8 cellular contexts compared by ENCODE assay signal in the genomic region with DNA sequence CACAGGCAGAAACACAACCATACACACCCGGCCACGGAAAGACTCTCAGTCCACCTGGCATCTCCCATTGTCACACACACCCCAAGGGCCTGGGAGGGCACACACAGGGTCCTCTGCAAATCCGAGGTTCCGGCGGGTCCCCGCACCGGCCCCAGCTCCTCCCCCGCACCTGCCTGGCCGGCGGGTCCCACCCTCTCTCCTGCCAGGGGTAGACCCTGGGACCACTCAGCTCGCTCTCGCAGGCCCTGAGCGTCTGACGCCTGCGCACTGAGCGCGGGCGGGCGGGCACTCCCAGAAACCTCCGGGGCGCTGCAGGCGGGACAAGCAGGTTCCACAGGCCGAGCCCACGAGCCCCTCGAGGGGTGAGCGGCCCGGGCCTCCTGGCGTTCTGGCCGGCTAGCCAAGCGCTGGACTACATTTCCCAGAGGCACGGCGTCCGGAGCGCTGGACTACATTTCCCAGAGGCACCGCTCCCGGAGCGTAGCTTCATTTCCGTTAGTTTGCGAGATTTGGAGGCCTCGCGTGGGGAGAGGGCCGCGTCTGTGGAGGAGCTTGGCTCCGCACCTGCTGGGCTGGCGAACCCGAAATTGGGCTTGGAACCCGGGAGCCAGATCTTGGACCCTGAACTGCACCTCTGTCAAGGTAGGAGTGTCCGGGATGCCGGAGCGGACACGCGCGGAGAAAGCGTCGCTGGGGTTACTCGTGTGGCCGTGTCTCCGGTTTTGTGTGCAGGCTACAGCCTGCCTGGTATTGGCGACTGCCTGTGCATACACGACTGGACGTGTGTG. TPM values are rescaled to one million over a fixed set of nuclear protein-coding genes. Genes with fewer than 3 reads are reported as not detected.
DNase-seq lines count a peak whose midpoint lies in the region; ATAC-seq and TF ChIP-seq lines count a peak whose summit lies in the region.

A gene (plus strand): TSS at position 505 of the 788 bp plus-strand sequence. CDS start 10,686 bp downstream, outside the sequence.

- peak in 1 of 2 donors; percentile 24 for TF ChIP-seq POLR2A in suprapubic skin (IDR thresholded peaks at IDR 0.05)

- no peak for TF ChIP-seq CTCF in SK-N-SH (IDR thresholded peaks at IDR 0.05)
- TF ChIP-seq CTCF in suprapubic skin (IDR thresholded peaks at IDR 0.05), result no peak

- ATAC-seq in HG02571 (IDR thresholded peaks at IDR 0.05; ENCODE audit: unreplicated experiment), result peak; percentile 95

- DNase-seq in GM04504 (ENCODE audit: low read depth), result peak; percentile 88
- DNase-seq in NCI-H1092 (lab: John Stamatoyannopoulos, UW), result peak; percentile 94
- DNase-seq in SK-N-SH, result peak; percentile 94
- peak; percentile 58 for DNase-seq in glomerular endothelial cell (ENCODE audit: extremely low read depth, low read depth, low spot score)
- peak; percentile 38 to 96 (median 87) for DNase-seq in nucleus accumbens (lab: John Stamatoyannopoulos, UW)
- peak; percentile 94 to 95 for DNase-seq in suprapubic skin (ENCODE audit: low spot score in 2 of 2)

- CTCF ChIA-PET in SK-N-SH (lab: Yijun Ruan, JAX), result interaction anchor here (1.3 to 1.4 kb wide), 2 partner anchors 9 to 105 kb away, joined by 3 to 6 read pairs; no protein-coding TSS in a partner anchor

- H3K4me3 ChIP-seq in SK-N-SH (ENCODE audit: low read depth in 2 of 2, low read length in 1 of 2), result peak within 1 kb of the TSS; percentile 81 to 87
- H3K4me3 ChIP-seq in suprapubic skin, result peak within 1 kb of the TSS; percentile 90

- no peaks in the 10 kb centered on the region for H3K9me2 ChIP-seq in SK-N-SH

- H3K9me3 ChIP-seq in SK-N-SH, result peaks cover 8% of the 10 kb centered on the region; the same call in 1 of the 2 replicates
- H3K9me3 ChIP-seq in suprapubic skin, result no peaks in the 10 kb centered on the region

- no peaks in the 10 kb centered on the region for H3K27me3 Mint-ChIP-seq in activated naive CD4-positive, alpha-beta T cell treated with anti-CD3 and anti-CD28 coated beads, Interleukin-2, amount 50 U/mL, for 24 hours

- H3K9ac ChIP-seq in SK-N-SH, result peak within 1 kb of the TSS; percentile 62

- POLR2A ChIA-PET in SK-N-SH (lab: Yijun Ruan, JAX), result interaction anchor here (0.6 to 1.7 kb wide), 7 partner anchors 94 to 863 kb away, joined by 3 to 5 read pairs (median 3); a partner anchor contains a TSS

- peak within 1 kb of the TSS; percentile 98 for H3K4me3 Mint-ChIP-seq in activated naive CD4-positive, alpha-beta T cell treated with anti-CD3 and anti-CD28 coated beads, Interleukin-2, amount 50 U/mL, for 24 hours

- peaks cover 42% of the 10 kb centered on the region for H3K4me1 Mint-ChIP-seq in activated naive CD4-positive, alpha-beta T cell treated with anti-CD3 and anti-CD28 coated beads, Interleukin-2, amount 50 U/mL, for 24 hours

- H3K36me3 Mint-ChIP-seq in activated naive CD4-positive, alpha-beta T cell treated with anti-CD3 and anti-CD28 coated beads, Interleukin-2, amount 50 U/mL, for 24 hours, result peaks cover 23% of the 10 kb centered on the region

- H4K20me1 ChIP-seq in SK-N-SH (ENCODE audit: insufficient read depth), result no peaks in the 10 kb centered on the region

- H3K36me3 ChIP-seq in SK-N-SH (replicated peaks in 1 of 2; ENCODE audit: control insufficient read depth in 1 of 2, insufficient read depth in 2 of 2, low read length in 1 of 2) (peaks cover 0 to 14% of the 10 kb centered on the region in 2 experiments), suprapubic skin (no peaks in the 10 kb centered on the region)

- H3K9me3 Mint-ChIP-seq in activated naive CD4-positive, alpha-beta T cell treated with anti-CD3 and anti-CD28 coated beads, Interleukin-2, amount 50 U/mL, for 24 hours, result peaks cover 9% of the 10 kb centered on the region

- peak within 1 kb of the TSS; percentile 81 for H3K4me2 ChIP-seq in SK-N-SH

- peaks cover 44% of the 10 kb centered on the region for H3K79me2 ChIP-seq in SK-N-SH (ENCODE audit: insufficient read depth)

- peaks cover 3% of the 10 kb centered on the region for H3F3A ChIP-seq in SK-N-SH (replicated peaks; ENCODE audit: insufficient read depth)

- TF ChIP-seq RAD21 in SK-N-SH (IDR thresholded peaks at IDR 0.05; ENCODE audit: low read length), result no peak

- H3K4me1 ChIP-seq in SK-N-SH (ENCODE audit: control insufficient read depth in 1 of 2, insufficient read depth in 2 of 2, low read depth in 1 of 2, low read length in 1 of 2) (peaks cover 0 to 5% of the 10 kb centered on the region in 2 experiments; a peak in 2 of 4 replicates), suprapubic skin (peaks cover 19% of the 10 kb centered on the region)

- 0% methylated on average over 34 of the region's 61 CpGs for WGBS in SK-N-SH (ENCODE audit: low lambda C conversion rate)
- WGBS in suprapubic skin, result 0% methylated on average over 23 of the region's 61 CpGs

- H3K27ac ChIP-seq in SK-N-SH (ENCODE audit: low read depth in 2 of 2, low read length in 1 of 2) (peak within 1 kb of the TSS; percentile 30 to 79; a peak in 3 of 4 replicates), suprapubic skin (peak within 1 kb of the TSS; percentile 78)

- H2AFZ ChIP-seq in SK-N-SH (ENCODE audit: low read depth), result peak within 1 kb of the TSS; percentile 91

- H3K27me3 ChIP-seq in SK-N-SH (ENCODE audit: insufficient read depth) (no peaks in the 10 kb centered on the region), suprapubic skin (no peaks in the 10 kb centered on the region)

- H3K27ac Mint-ChIP-seq in activated naive CD4-positive, alpha-beta T cell treated with anti-CD3 and anti-CD28 coated beads, Interleukin-2, amount 50 U/mL, for 24 hours, result peak within 1 kb of the TSS; percentile 93

- TF ChIP-seq EP300 in SK-N-SH (IDR thresholded peaks at IDR 0.05; ENCODE audit: borderline replicate concordance in 1 of 2, low read depth in 1 of 2, low read length in 1 of 2), result no peak
- no peak for TF ChIP-seq EP300 in suprapubic skin (IDR thresholded peaks at IDR 0.05)

TF ChIP-seq in SK-N-SH, 30 proteins besides CTCF, POLR2A, EP300 and RAD21 (continues in another document):
- TF ChIP-seq, protein P1, sequence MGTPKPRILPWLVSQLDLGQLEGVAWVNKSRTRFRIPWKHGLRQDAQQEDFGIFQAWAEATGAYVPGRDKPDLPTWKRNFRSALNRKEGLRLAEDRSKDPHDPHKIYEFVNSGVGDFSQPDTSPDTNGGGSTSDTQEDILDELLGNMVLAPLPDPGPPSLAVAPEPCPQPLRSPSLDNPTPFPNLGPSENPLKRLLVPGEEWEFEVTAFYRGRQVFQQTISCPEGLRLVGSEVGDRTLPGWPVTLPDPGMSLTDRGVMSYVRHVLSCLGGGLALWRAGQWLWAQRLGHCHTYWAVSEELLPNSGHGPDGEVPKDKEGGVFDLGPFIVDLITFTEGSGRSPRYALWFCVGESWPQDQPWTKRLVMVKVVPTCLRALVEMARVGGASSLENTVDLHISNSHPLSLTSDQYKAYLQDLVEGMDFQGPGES (IDR thresholded peaks at IDR 0.05; ENCODE audit: low read depth, low read length), result no peak
- TF ChIP-seq YY1 (IDR thresholded peaks at IDR 0.05; ENCODE audit: low read depth) (peak; percentile 61), EZH2phosphoT487 (IDR thresholded peaks at IDR 0.05; ENCODE audit: borderline replicate concordance, low read depth) (no peak), RFX5 (IDR thresholded peaks at IDR 0.05; ENCODE audit: low read length) (no peak), POLR2AphosphoS5 (IDR thresholded peaks at IDR 0.05; ENCODE audit: low read depth, low read length) (peak; percentile 49), CHD2 (IDR thresholded peaks at IDR 0.05; ENCODE audit: low read length, partially characterized antibody) (peak; percentile 99), NFIC (IDR thresholded peaks at IDR 0.05; ENCODE audit: borderline replicate concordance) (peak; percentile 13; the same call in 1 of the 2 replicates), SMC3 (IDR thresholded peaks at IDR 0.05; ENCODE audit: low read depth, low read length) (no peak), TEAD4 (IDR thresholded peaks at IDR 0.05; ENCODE audit: borderline replicate concordance, insufficient read depth) (no peak), MXI1 (IDR thresholded peaks at IDR 0.05; ENCODE audit: low read depth, low read length) (peak; percentile 64), NRF1 (IDR thresholded peaks at IDR 0.05; ENCODE audit: low read depth, low read length) (peak; percentile 86), FOXM1 (IDR thresholded peaks at IDR 0.05; ENCODE audit: low read depth) (no peak), ELF1 (IDR thresholded peaks at IDR 0.05) (peak; percentile 81), MEF2A (IDR thresholded peaks at IDR 0.05; ENCODE audit: borderline replicate concordance, low read depth) (no peak), RXRA (IDR thresholded peaks at IDR 0.05; ENCODE audit: borderline replicate concordance, low read depth) (no peak), SIN3A (IDR thresholded peaks at IDR 0.05; ENCODE audit: borderline replicate concordance, low read depth, low read length) (peak; percentile 79)
- TF ChIP-seq, protein P2, sequence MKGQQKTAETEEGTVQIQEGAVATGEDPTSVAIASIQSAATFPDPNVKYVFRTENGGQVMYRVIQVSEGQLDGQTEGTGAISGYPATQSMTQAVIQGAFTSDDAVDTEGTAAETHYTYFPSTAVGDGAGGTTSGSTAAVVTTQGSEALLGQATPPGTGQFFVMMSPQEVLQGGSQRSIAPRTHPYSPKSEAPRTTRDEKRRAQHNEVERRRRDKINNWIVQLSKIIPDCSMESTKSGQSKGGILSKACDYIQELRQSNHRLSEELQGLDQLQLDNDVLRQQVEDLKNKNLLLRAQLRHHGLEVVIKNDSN (IDR thresholded peaks at IDR 0.05; ENCODE audit: borderline replicate concordance, low read depth), result no peak
- TF ChIP-seq, protein P3, sequence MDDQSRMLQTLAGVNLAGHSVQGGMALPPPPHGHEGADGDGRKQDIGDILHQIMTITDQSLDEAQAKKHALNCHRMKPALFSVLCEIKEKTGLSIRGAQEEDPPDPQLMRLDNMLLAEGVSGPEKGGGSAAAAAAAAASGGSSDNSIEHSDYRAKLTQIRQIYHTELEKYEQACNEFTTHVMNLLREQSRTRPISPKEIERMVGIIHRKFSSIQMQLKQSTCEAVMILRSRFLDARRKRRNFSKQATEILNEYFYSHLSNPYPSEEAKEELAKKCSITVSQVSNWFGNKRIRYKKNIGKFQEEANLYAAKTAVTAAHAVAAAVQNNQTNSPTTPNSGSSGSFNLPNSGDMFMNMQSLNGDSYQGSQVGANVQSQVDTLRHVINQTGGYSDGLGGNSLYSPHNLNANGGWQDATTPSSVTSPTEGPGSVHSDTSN (IDR thresholded peaks at IDR 0.05), result no peak
- TF ChIP-seq, protein P4, sequence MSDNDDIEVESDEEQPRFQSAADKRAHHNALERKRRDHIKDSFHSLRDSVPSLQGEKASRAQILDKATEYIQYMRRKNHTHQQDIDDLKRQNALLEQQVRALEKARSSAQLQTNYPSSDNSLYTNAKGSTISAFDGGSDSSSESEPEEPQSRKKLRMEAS (IDR thresholded peaks at IDR 0.05; ENCODE audit: low read depth), result peak; percentile 94

RNA-seq across cellular contexts. Expression of the gene that starts here (rescaled TPM):
- polyA plus RNA-seq in SK-N-SH (2012; rRNA removed), result 1.7 and 1.9 TPM in 2 replicates
- 2.9 and 3.3 TPM in 2 replicates for polyA plus RNA-seq in SK-N-SH (2012; cell fraction: cytosol; rRNA removed)
- polyA plus RNA-seq in SK-N-SH (2012; cell fraction: nucleus; rRNA removed), result 2.6 TPM in 2 replicates
- total RNA-seq in glomerular endothelial cell (4.3 and 7.5 TPM in 2 replicates), suprapubic skin (1 to 10 TPM; 3.6 to 8.7 (median 4.9) TPM)

Comparison
In these comparisons a context has a peak if more than half of its experiments do, and no peak if none do; other contexts are left out.
1. Peak in every context shown above with its lines: DNase-seq, ATAC-seq, H3K4me3 ChIP-seq and H3K27ac ChIP-seq.